1 cellular context compared by ENCODE assay signal in genomic region chr18:32158108-32158624, GRCh38.
A peak's percentile ranks its signal among the peaks of the same experiment; 100 is the strongest.
TF ChIP-seq lines count a peak whose summit lies in the region.

No MANE protein-coding gene starts in this region.

TF ChIP-seq in HEK293, 187 proteins besides CTCF, POLR2A, EP300 and RAD21 (continued from another document and continues in another):
- TF ChIP-seq ZBTB6 (tag by site-specific recombination; IDR thresholded peaks at IDR 0.05) = no peak
- 0 out of 2 replicates have a peak, but pooled peaks have one; percentile 31 for TF ChIP-seq ZFP69B (tag by site-specific recombination; IDR thresholded peaks at IDR 0.05)
- TF ChIP-seq SALL2 (tag by site-specific recombination; IDR thresholded peaks at IDR 0.05; ENCODE audit: borderline replicate concordance) = no peak
- no peak for TF ChIP-seq ZNF423 (tag by site-specific recombination; IDR thresholded peaks at IDR 0.05)
- peak; percentile 58 for TF ChIP-seq SETDB1 (IDR thresholded peaks at IDR 0.05; ENCODE audit: insufficient read length, low read length)
- TF ChIP-seq ZNF692 (tag by site-specific recombination; IDR thresholded peaks at IDR 0.05) = peak; percentile 49; the same call in 1 of the 2 replicates
- TF ChIP-seq KLF9 (tag by site-specific recombination; IDR thresholded peaks at IDR 0.05; ENCODE audit: low read depth) = no peak
- no peak for TF ChIP-seq ZNF202 (tag by site-specific recombination; IDR thresholded peaks at IDR 0.05; ENCODE audit: borderline replicate concordance)
- no peak for TF ChIP-seq ZNF621 (tag by site-specific recombination; IDR thresholded peaks at IDR 0.05)
- TF ChIP-seq ZNF274 (IDR thresholded peaks at IDR 0.05; ENCODE audit: low read length) = no peak
- TF ChIP-seq ZNF274 (tag by site-specific recombination; IDR thresholded peaks at IDR 0.05; ENCODE audit: borderline replicate concordance) = no peak
- TF ChIP-seq ZNF645 (tag by site-specific recombination; IDR thresholded peaks at IDR 0.05) = no peak
- peak; percentile 50 for TF ChIP-seq PRDM10 (tag by site-specific recombination; IDR thresholded peaks at IDR 0.05)
- TF ChIP-seq ZBTB49 (tag by site-specific recombination; IDR thresholded peaks at IDR 0.05; ENCODE audit: low read depth) = no peak
- TF ChIP-seq ZNF510 (tag by site-specific recombination; IDR thresholded peaks at IDR 0.05; ENCODE audit: insufficient replicate concordance) = no peak
- TF ChIP-seq ZNF544 (tag by site-specific recombination; IDR thresholded peaks at IDR 0.05) = no peak
- no peak for TF ChIP-seq ZNF548 (tag by site-specific recombination; IDR thresholded peaks at IDR 0.05)
- TF ChIP-seq YY2 (tag by site-specific recombination; IDR thresholded peaks at IDR 0.05) = no peak
- TF ChIP-seq MZF1 (tag by site-specific recombination; IDR thresholded peaks at IDR 0.05; ENCODE audit: borderline replicate concordance) = no peak
- no peak for TF ChIP-seq ZNF670 (tag by site-specific recombination; IDR thresholded peaks at IDR 0.05; ENCODE audit: low read depth)
- TF ChIP-seq WT1 (tag by site-specific recombination; IDR thresholded peaks at IDR 0.05) = no peak
- no peak for TF ChIP-seq ZNF175 (tag by site-specific recombination; IDR thresholded peaks at IDR 0.05)
- TF ChIP-seq ZNF837 (tag by site-specific recombination; IDR thresholded peaks at IDR 0.05) = no peak
- peak; percentile 73 for TF ChIP-seq ZSCAN30 (tag by site-specific recombination; IDR thresholded peaks at IDR 0.05)
- TF ChIP-seq ZFP37 (tag by site-specific recombination; IDR thresholded peaks at IDR 0.05) = peak; percentile 86
- TF ChIP-seq SP7 (tag by site-specific recombination; IDR thresholded peaks at IDR 0.05) = peak; percentile 74
- TF ChIP-seq ZSCAN18 (tag by site-specific recombination; IDR thresholded peaks at IDR 0.05) = no peak
- no peak for TF ChIP-seq ZNF704 (tag by site-specific recombination; IDR thresholded peaks at IDR 0.05)
- TF ChIP-seq ZNF521 (tag by site-specific recombination; IDR thresholded peaks at IDR 0.05) = no peak
- TF ChIP-seq ZNF558 (tag by site-specific recombination; IDR thresholded peaks at IDR 0.05) = no peak
- TF ChIP-seq ZNF549 (tag by site-specific recombination; IDR thresholded peaks at IDR 0.05) = no peak
- TF ChIP-seq ZNF394 (tag by site-specific recombination; IDR thresholded peaks at IDR 0.05; ENCODE audit: borderline replicate concordance) = peak; percentile 43; the same call in 1 of the 2 replicates
- peak; percentile 70; the same call in 1 of the 2 replicates for TF ChIP-seq GFI1B (tag by site-specific recombination; IDR thresholded peaks at IDR 0.05)
- no peak for TF ChIP-seq ZNF404 (tag by site-specific recombination; IDR thresholded peaks at IDR 0.05)
- no peak for TF ChIP-seq ZFP3 (tag by site-specific recombination; IDR thresholded peaks at IDR 0.05; ENCODE audit: low read depth)
- TF ChIP-seq SCRT1 (tag by site-specific recombination; IDR thresholded peaks at IDR 0.05; ENCODE audit: borderline replicate concordance) = no peak
- TF ChIP-seq ZNF843 (tag by site-specific recombination; IDR thresholded peaks at IDR 0.05) = peak; percentile 59
- TF ChIP-seq KLF10 (tag by site-specific recombination; IDR thresholded peaks at IDR 0.05) = no peak
- no peak for TF ChIP-seq REPIN1 (tag by site-specific recombination; IDR thresholded peaks at IDR 0.05; ENCODE audit: low read depth)
- TF ChIP-seq ELK4 (IDR thresholded peaks at IDR 0.05; ENCODE audit: borderline replicate concordance, low read depth, low read length) = no peak
- peak; percentile 87 for TF ChIP-seq ZNF596 (tag by site-specific recombination; IDR thresholded peaks at IDR 0.05)
- TF ChIP-seq ZNF518A (tag by site-specific recombination; conservative IDR thresholded peaks at IDR 0.05; ENCODE audit: low read depth) = no peak
- TF ChIP-seq ZNF785 (tag by site-specific recombination; IDR thresholded peaks at IDR 0.05) = no peak
